In genomic region chr16:11583171-11583570, GRCh38 we compare ENCODE assay signal across 9 cellular contexts. TPM values are rescaled to one million over a fixed set of nuclear protein-coding genes. Genes with fewer than 3 reads are reported as not detected.
DNase-seq lines count a peak whose midpoint lies in the region; ATAC-seq and TF ChIP-seq lines count a peak whose summit lies in the region.
"Had no signal": no experiment of that assay in that cellular context is flagged by ENCODE, and none has a peak within 500 bp of the region (broad histone marks: within the 10 kb centered on the region; RNA-seq: fewer than 3 reads in every experiment).

No MANE protein-coding gene starts in this region.

- peak overlapping the region; percentile 77 for H3K27ac ChIP-seq in 22Rv1
- peak overlapping the region; percentile 10; the same call in 1 of the 2 replicates for H3K27ac ChIP-seq in GM23338 (ENCODE audit: low read depth)
- H3K27ac ChIP-seq in muscle layer of duodenum (ENCODE audit: low read length): peak overlapping the region; percentile 35

- H2AFZ ChIP-seq in GM23338: no peak overlapping the region

- peak overlapping the region; percentile 62 for H3K4me3 Mint-ChIP-seq in GM23338

- no peaks in the 10 kb centered on the region for H3K9me3 Mint-ChIP-seq in GM23338

- H4K20me1 ChIP-seq in GM23338 (replicated peaks; ENCODE audit: insufficient read depth): no peaks in the 10 kb centered on the region; the same call in 1 of the 2 replicates

- H3K4me1 Mint-ChIP-seq in GM23338: peaks cover 50% of the 10 kb centered on the region

- H3K27ac Mint-ChIP-seq in GM23338: no peak overlapping the region

- H3K27me3 ChIP-seq in GM23338 (ENCODE audit: insufficient read depth): peaks cover 28% of the 10 kb centered on the region
- no peaks in the 10 kb centered on the region for H3K27me3 ChIP-seq in muscle layer of duodenum (ENCODE audit: low read depth, low read length)

- TF ChIP-seq CTCF in 22Rv1 (IDR thresholded peaks at IDR 0.05) (no peak), GM23338 (conservative IDR thresholded peaks at IDR 0.05; ENCODE audit: low read depth in 2 of 2) (no peak), astrocyte of the spinal cord (IDR thresholded peaks at IDR 0.05; ENCODE audit: low read depth, low read length) (no peak)

- H3K36me3 ChIP-seq in GM23338 (ENCODE audit: insufficient read depth) (peaks cover 7% of the 10 kb centered on the region), muscle layer of duodenum (ENCODE audit: control insufficient read depth in 1 of 2, insufficient read depth in 2 of 2, low read length in 2 of 2) (no peaks in the 10 kb centered on the region)

- H3K9me2 ChIP-seq in GM23338 (ENCODE audit: insufficient read depth): no peaks in the 10 kb centered on the region

- peaks cover 2% of the 10 kb centered on the region; the same call in 1 of the 3 replicates for H3K36me3 Mint-ChIP-seq in GM23338 (ENCODE audit: low read depth)

- peaks cover 80% of the 10 kb centered on the region for H3K79me2 ChIP-seq in GM23338 (replicated peaks; ENCODE audit: insufficient read depth)

- H3F3A ChIP-seq in GM23338 (replicated peaks; ENCODE audit: low read depth): peaks cover 8% of the 10 kb centered on the region; the same call in 1 of the 2 replicates

- no peak for ATAC-seq in GM23338
- no peak for ATAC-seq in HG03025 (IDR thresholded peaks at IDR 0.05; ENCODE audit: low FRiP score, unreplicated experiment)
- ATAC-seq: SK-N-SH treated with all-trans-retinoic acid at 6 μM for 48 hours had no signal

- in situ Hi-C loops in astrocyte of the spinal cord (cut with HindIII; ENCODE audit: low sequenced_read_pairs): no loop called here

- peaks cover 49% of the 10 kb centered on the region for H3K4me1 ChIP-seq in GM23338 (ENCODE audit: insufficient read depth)
- H3K4me1 ChIP-seq in muscle layer of duodenum (ENCODE audit: control insufficient read depth in 1 of 2, insufficient read depth in 2 of 2, low read length in 2 of 2): peaks cover 0 to 16% of the 10 kb centered on the region in 2 donors

- peak overlapping the region; percentile 38 for H3K4me3 ChIP-seq in GM23338
- no peak overlapping the region for H3K4me3 ChIP-seq in astrocyte of the spinal cord (ENCODE audit: low read depth, low read length)
- peak overlapping the region; percentile 8 to 84 for H3K4me3 ChIP-seq in muscle layer of duodenum (ENCODE audit: low read depth in 1 of 2, low read length in 2 of 2)

- H3K4me2 ChIP-seq in GM23338: peak overlapping the region; percentile 66

- H3K27me3 Mint-ChIP-seq in GM23338 (ENCODE audit: insufficient read depth, low read depth, poor library complexity): peaks cover 41% of the 10 kb centered on the region

- no peaks in the 10 kb centered on the region for H3K9me3 ChIP-seq in muscle layer of duodenum (ENCODE audit: control insufficient read depth in 1 of 2, low read length in 2 of 2)

- DNase-seq in GM23338 (ENCODE audit: low spot score) (no peak), astrocyte of the spinal cord (ENCODE audit: low read depth, low spot score) (peak; percentile 33), NK-92 (lab: John Stamatoyannopoulos, UW; ENCODE audit: unreplicated experiment) (no peak), T-helper 9 cell (no peak), retina (no peak)

TF ChIP-seq in GM23338, 12 proteins besides CTCF, POLR2A, EP300 and RAD21:
- TF ChIP-seq EZH2phosphoT487 (IDR thresholded peaks at IDR 0.05; ENCODE audit: unreplicated experiment) (no peak), JUNB (IDR thresholded peaks at IDR 0.05; ENCODE audit: unreplicated experiment) (no peak), EZH2 (IDR thresholded peaks at IDR 0.05; ENCODE audit: low read depth, unreplicated experiment) (no peak)
- TF ChIP-seq, protein P1, sequence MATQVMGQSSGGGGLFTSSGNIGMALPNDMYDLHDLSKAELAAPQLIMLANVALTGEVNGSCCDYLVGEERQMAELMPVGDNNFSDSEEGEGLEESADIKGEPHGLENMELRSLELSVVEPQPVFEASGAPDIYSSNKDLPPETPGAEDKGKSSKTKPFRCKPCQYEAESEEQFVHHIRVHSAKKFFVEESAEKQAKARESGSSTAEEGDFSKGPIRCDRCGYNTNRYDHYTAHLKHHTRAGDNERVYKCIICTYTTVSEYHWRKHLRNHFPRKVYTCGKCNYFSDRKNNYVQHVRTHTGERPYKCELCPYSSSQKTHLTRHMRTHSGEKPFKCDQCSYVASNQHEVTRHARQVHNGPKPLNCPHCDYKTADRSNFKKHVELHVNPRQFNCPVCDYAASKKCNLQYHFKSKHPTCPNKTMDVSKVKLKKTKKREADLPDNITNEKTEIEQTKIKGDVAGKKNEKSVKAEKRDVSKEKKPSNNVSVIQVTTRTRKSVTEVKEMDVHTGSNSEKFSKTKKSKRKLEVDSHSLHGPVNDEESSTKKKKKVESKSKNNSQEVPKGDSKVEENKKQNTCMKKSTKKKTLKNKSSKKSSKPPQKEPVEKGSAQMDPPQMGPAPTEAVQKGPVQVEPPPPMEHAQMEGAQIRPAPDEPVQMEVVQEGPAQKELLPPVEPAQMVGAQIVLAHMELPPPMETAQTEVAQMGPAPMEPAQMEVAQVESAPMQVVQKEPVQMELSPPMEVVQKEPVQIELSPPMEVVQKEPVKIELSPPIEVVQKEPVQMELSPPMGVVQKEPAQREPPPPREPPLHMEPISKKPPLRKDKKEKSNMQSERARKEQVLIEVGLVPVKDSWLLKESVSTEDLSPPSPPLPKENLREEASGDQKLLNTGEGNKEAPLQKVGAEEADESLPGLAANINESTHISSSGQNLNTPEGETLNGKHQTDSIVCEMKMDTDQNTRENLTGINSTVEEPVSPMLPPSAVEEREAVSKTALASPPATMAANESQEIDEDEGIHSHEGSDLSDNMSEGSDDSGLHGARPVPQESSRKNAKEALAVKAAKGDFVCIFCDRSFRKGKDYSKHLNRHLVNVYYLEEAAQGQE (IDR thresholded peaks at IDR 0.05; ENCODE audit: unreplicated experiment): no peak
- TF ChIP-seq, protein P2, sequence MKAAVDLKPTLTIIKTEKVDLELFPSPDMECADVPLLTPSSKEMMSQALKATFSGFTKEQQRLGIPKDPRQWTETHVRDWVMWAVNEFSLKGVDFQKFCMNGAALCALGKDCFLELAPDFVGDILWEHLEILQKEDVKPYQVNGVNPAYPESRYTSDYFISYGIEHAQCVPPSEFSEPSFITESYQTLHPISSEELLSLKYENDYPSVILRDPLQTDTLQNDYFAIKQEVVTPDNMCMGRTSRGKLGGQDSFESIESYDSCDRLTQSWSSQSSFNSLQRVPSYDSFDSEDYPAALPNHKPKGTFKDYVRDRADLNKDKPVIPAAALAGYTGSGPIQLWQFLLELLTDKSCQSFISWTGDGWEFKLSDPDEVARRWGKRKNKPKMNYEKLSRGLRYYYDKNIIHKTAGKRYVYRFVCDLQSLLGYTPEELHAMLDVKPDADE (IDR thresholded peaks at IDR 0.05): no peak

RNA-seq across cellular contexts. Expression of gene LITAF, which starts 3.5 kb away (rescaled TPM):
- total RNA-seq in GM23338 (2014; rRNA removed; shearing (Covaris generic)): 131 and 139 TPM in 2 replicates
- polyA plus RNA-seq in GM23338 (2016; fragmentation: Nextera tagmentation; extraction: Ambion mirVana): 147 and 158 TPM in 2 replicates

Comparison
In these comparisons a context has a peak if more than half of its experiments do, and no peak if none do; other contexts are left out.
1. H3K27ac ChIP-seq: peak in every context shown above with its lines; median percentile 77 in 22Rv1; 35 in muscle layer of duodenum; 10 in GM23338.